ENCODE assay signal across 8 cellular contexts in the genomic region with DNA sequence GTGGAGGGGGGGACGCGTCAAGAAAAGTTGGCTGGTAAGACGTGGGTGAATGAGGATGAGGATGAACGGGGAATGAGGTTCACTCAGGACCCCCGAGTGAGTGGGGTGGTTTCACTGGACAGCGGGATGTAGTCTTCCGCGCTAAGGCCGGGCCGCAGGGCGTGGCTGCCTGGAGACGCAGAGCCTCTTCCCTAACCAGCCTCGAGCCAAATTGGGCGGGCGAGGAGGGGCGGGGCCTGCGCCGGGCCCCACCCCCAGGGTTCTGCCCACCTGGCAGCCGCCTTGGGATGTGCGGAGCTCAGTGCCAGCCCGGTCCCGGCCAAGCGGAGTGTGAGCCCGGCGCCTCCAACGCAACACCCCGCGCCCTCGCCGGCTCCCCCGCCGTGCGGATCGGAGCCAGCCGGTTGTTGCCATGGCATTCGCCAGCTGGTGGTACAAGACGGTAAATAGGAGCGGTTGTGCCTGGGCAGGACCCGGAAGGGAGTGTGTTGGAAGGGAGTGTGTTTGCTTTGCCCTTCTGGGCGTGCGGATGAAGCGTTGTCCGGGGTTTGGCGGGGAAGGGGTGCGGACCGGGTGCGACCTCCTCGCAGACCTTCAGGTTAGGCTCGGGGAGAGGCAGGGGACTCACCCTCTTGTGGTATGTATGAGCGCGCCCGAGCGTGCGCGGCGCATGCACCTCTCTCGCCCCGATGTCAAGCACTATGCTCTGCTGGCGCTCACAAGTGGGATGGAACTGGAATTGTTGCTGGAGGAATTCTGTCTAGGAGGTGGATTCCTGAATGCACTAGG. TPM values are rescaled to one million over a fixed set of nuclear protein-coding genes. Genes with fewer than 3 reads are reported as not detected.
DNase-seq lines count a peak whose midpoint lies in the region; ATAC-seq, FAIRE-seq and TF ChIP-seq lines count a peak whose summit lies in the region.

No MANE protein-coding gene starts in this region.

- no peaks in the 10 kb centered on the region for H3K36me3 Mint-ChIP-seq in activated naive CD4-positive, alpha-beta T cell treated with anti-CD3 and anti-CD28 coated beads for 36 hours (ENCODE audit: low read depth)

- TF ChIP-seq POLR2A in Raji (IDR thresholded peaks at IDR 0.05; ENCODE audit: insufficient read depth, low read depth, low read length), result peak; percentile 92
- peak in 1 of 2 donors; percentile 77 for TF ChIP-seq POLR2A in suprapubic skin (IDR thresholded peaks at IDR 0.05)

- TF ChIP-seq EP300 in suprapubic skin (IDR thresholded peaks at IDR 0.05), result no peak

- FAIRE-seq in frontal cortex (lab: Jason Lieb, UNC), result no peak

- peak overlapping the region; percentile 96 for H3K4me3 ChIP-seq in suprapubic skin

- H3K36me3 ChIP-seq in KOPT-K1 (ENCODE audit: insufficient read depth, low read length) (no peaks in the 10 kb centered on the region), suprapubic skin (no peaks in the 10 kb centered on the region)

- H3K9me3 Mint-ChIP-seq in activated naive CD4-positive, alpha-beta T cell treated with anti-CD3 and anti-CD28 coated beads for 36 hours, result no peaks in the 10 kb centered on the region

- no peaks in the 10 kb centered on the region for H3K27me3 ChIP-seq in suprapubic skin

- peak; percentile 70 for ATAC-seq in GM21786 (IDR thresholded peaks at IDR 0.05; ENCODE audit: unreplicated experiment)

- peaks cover 52% of the 10 kb centered on the region for H3K4me1 ChIP-seq in suprapubic skin

- CTCF ChIA-PET in activated naive CD4-positive, alpha-beta T cell treated with anti-CD3 and anti-CD28 coated beads for 36 hours (lab: Charles Lee), result interaction anchor here (0.8 to 1.3 kb wide), 3 partner anchors 8 to 66 kb away, joined by 3 to 4 read pairs (median 4); no protein-coding TSS in a partner anchor

- H3K27ac ChIP-seq in KOPT-K1 (ENCODE audit: low read depth, low read length, poor library complexity, severe bottlenecking) (peak overlapping the region; percentile 26), suprapubic skin (peak overlapping the region; percentile 99)

- H3K9me3 ChIP-seq in KOPT-K1 (ENCODE audit: insufficient read depth, low read length, poor library complexity, severe bottlenecking) (no peaks in the 10 kb centered on the region), suprapubic skin (no peaks in the 10 kb centered on the region)

- DNase-seq in EH (ENCODE audit: low read depth), result peak; percentile 90
- peak; percentile 89 for DNase-seq in activated naive CD4-positive, alpha-beta T cell treated with anti-CD3 and anti-CD28 coated beads for 36 hours
- DNase-seq in frontal cortex (ENCODE audit: low spot score in 2 of 2), result peak; percentile 95 to 97
- peak; percentile 4 to 95 (median 82) for DNase-seq in nucleus accumbens (lab: John Stamatoyannopoulos, UW)
- DNase-seq in suprapubic skin (ENCODE audit: low spot score in 2 of 2), result peak; percentile 95 to 96

- peaks cover 3% of the 10 kb centered on the region for H3K27me3 Mint-ChIP-seq in activated naive CD4-positive, alpha-beta T cell treated with anti-CD3 and anti-CD28 coated beads for 36 hours (ENCODE audit: low read depth)

- WGBS in suprapubic skin, result under 1% methylated on average over 56 of the region's 59 CpGs

- intact Hi-C loops in activated naive CD4-positive, alpha-beta T cell treated with anti-CD3 and anti-CD28 coated beads for 36 hours (cut with micrococcal nuclease), result loop anchor here (1.0 to 5.0 kb wide), 18 partner anchors 24 to 1108 kb away; partner anchors contain the start of genes ARSK, GLRX, RFESD and RIOK2

- TF ChIP-seq CTCF in suprapubic skin (IDR thresholded peaks at IDR 0.05), result no peak

- peak overlapping the region; percentile 96 for H3K27ac Mint-ChIP-seq in activated naive CD4-positive, alpha-beta T cell treated with anti-CD3 and anti-CD28 coated beads for 36 hours

- peak overlapping the region; percentile 96 for H3K4me3 Mint-ChIP-seq in activated naive CD4-positive, alpha-beta T cell treated with anti-CD3 and anti-CD28 coated beads for 36 hours

- peaks cover 22% of the 10 kb centered on the region for H3K4me1 Mint-ChIP-seq in activated naive CD4-positive, alpha-beta T cell treated with anti-CD3 and anti-CD28 coated beads for 36 hours (ENCODE audit: low read depth)

RNA-seq across cellular contexts. Expression of gene CAST, which starts 0.7 kb away (rescaled TPM):
- total RNA-seq in activated naive CD4-positive, alpha-beta T cell treated with anti-CD3 and anti-CD28 coated beads for 36 hours, result 100 to 1,000 TPM; 118 to 122 TPM
- 9.4 TPM for total RNA-seq in frontal cortex
- total RNA-seq in suprapubic skin, result 100 to 1,000 TPM; 381 to 577 (median 400) TPM

Comparison
In these comparisons a context has a peak if more than half of its experiments do, and no peak if none do; other contexts are left out.
1. Peak in every context shown above with its lines: DNase-seq, ATAC-seq, H3K4me3 ChIP-seq and H3K27ac ChIP-seq.
2. RNA of gene CAST, which starts 0.7 kb away (total RNA-seq): 381 to 577 TPM in suprapubic skin and 118 to 122 TPM in activated naive CD4-positive, alpha-beta T cell treated with anti-CD3 and anti-CD28 coated beads for 36 hours; 9.4 TPM in frontal cortex (single experiment); every median in the first group is over 10 times any median in the second.